In the genomic region with DNA sequence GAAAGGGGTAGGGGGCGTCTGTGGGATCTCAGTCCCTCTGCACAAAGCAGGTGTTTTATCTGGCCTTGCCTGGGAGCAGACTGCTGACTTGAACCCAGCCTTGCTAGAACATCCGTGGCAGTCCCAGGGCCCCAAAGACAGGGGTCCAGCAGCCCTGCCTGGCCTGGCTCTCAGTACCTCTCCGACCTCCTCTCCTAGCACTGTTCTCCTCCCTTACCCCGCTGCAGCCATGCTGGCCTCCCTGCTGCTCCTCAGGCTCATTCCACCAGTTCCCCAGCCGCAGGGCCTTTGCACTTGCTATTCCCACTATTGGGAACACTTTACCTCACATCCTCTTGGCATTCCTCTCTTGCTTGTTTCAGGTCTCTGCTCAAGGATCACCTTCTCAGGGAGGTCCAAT, we compare ENCODE assay signal across 1 cellular context.
TF ChIP-seq lines count a peak whose summit lies in the region.

No MANE protein-coding gene starts in this region.

TF ChIP-seq in HepG2, 621 proteins besides CTCF, POLR2A, EP300 and RAD21:
- no peak for TF ChIP-seq ZNF878 (CRISPR knock-in tag; IDR thresholded peaks at IDR 0.05)
- TF ChIP-seq ZNF318 (CRISPR knock-in tag; IDR thresholded peaks at IDR 0.05) = no peak
- TF ChIP-seq ADNP (CRISPR knock-in tag; IDR thresholded peaks at IDR 0.05) = 0 out of 2 replicates have a peak, but pooled peaks have one; percentile 49
- no peak for TF ChIP-seq ZNF749 (CRISPR knock-in tag; IDR thresholded peaks at IDR 0.05; ENCODE audit: borderline replicate concordance)
- no peak for TF ChIP-seq ATF1 (CRISPR knock-in tag; IDR thresholded peaks at IDR 0.05)
- peak; percentile 65; the same call in 1 of the 2 replicates for TF ChIP-seq ZMYM3 (CRISPR knock-in tag; IDR thresholded peaks at IDR 0.05)
TF ChIP-seq in HepG2: peak in this region for 2.
